14 cellular contexts compared by ENCODE assay signal in genomic region chr11:13208921-13209320, GRCh38.
DNase-seq lines count a peak whose midpoint lies in the region; ATAC-seq and TF ChIP-seq lines count a peak whose summit lies in the region.
"Had no signal": no experiment of that assay in that cellular context is flagged by ENCODE, and none has a peak within 500 bp of the region (broad histone marks: within the 10 kb centered on the region; RNA-seq: fewer than 3 reads in every experiment).

No MANE protein-coding gene starts in this region.

- ATAC-seq in GM18861 (IDR thresholded peaks at IDR 0.05; ENCODE audit: unreplicated experiment) = no peak
- ATAC-seq in HG03196 (IDR thresholded peaks at IDR 0.05; ENCODE audit: unreplicated experiment) = no peak

- POLR2A ChIA-PET in RWPE1 (lab: Yijun Ruan, JAX; ENCODE audit: low non-redundant PET) = no interaction called here

- H3K27ac ChIP-seq in RWPE1 = peak overlapping the region; percentile 52

- no peak for TF ChIP-seq CTCF in RWPE1 (conservative IDR thresholded peaks at IDR 0.05; ENCODE audit: low read depth)

- DNase-seq in NCI-H748 (lab: John Stamatoyannopoulos, UW; ENCODE audit: unreplicated experiment) (peak; percentile 42), NCI-H748 treated with DMSO at 0.1 percent for 48 hours (lab: John Stamatoyannopoulos, UW) (no peak), RWPE1 (ENCODE audit: low spot score) (no peak), dermis blood vessel endothelial cell (peak; percentile 18), superior temporal gyrus (ENCODE audit: extremely low spot score) (peak; percentile 46), mucosa of gallbladder (ENCODE audit: low spot score) (no peak)
- DNase-seq: activated CD4-positive, CD25-positive, alpha-beta regulatory T cell; activated effector memory CD4-positive, alpha-beta T cell treated with Interleukin-2 at 50 U/mL for 16 hours; heart left ventricle; Karpas-422; NCI-H146; NCI-H774 had no signal

- CTCF ChIA-PET in RWPE1 (lab: Yijun Ruan, JAX) = interaction anchor here (0.5 to 3.0 kb wide), 4 partner anchors 130 to 175 kb away, joined by 3 to 19 read pairs (median 4); no protein-coding TSS in a partner anchor

Comparison
In these comparisons a context has a peak if more than half of its experiments do, and no peak if none do; other contexts are left out.
1. DNase-seq: peak in NCI-H748 (single experiment), dermis blood vessel endothelial cell (single experiment) and superior temporal gyrus (single experiment); none in NCI-H748 treated with DMSO at 0.1 percent for 48 hours (single experiment), RWPE1 (single experiment) and mucosa of gallbladder (single experiment).